In the genomic region with DNA sequence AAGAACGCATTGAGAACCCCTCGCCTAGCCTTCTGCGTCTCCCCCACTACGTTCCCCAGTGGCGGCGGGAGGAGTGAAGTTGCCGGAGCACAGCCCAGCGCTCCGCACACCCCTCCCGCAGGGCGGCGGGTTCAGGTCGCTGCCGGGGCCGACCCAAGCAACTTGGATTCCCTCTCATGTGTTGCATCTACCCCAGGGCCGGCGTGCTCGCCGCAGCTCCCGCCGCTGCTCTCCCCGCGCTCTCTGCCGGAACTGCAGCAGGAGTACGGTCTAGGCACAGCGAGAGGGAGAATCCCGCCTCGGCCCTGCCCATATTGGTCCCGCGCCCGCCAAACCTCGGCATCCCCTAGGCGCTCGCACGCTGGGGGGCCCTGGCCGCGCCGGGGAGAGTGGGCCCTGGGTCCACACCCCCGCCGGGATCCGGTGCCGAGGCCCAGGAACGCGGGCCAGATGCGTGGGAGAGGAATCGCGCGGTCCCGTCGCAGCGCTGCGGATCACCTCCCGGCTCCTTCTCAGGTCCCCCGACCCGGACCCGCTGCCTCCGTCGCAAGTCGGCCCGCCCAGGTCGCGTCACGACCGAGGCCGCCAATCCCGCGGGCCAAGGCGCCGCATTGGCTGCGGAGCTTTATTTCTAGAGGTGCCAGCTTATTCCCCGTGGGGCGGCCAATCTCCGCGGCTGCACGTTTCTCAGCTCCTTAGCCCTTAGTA, we compare ENCODE assay signal across 8 cellular contexts. TPM values are rescaled to one million over a fixed set of nuclear protein-coding genes. Genes with fewer than 3 reads are reported as not detected.
DNase-seq lines count a peak whose midpoint lies in the region; ATAC-seq, FAIRE-seq and TF ChIP-seq lines count a peak whose summit lies in the region.

No MANE protein-coding gene starts in this region.

- DNase-seq in GM13976 (ENCODE audit: low spot score), result peak; percentile 85
- DNase-seq in NCI-H128 (lab: John Stamatoyannopoulos, UW; ENCODE audit: unreplicated experiment), result peak; percentile 61
- peak; percentile 73 for DNase-seq in T-helper 22 cell (ENCODE audit: low read depth)
- no peak for DNase-seq in GM12878 (ENCODE audit: low read depth, low spot score)
- DNase-seq in gastrocnemius medialis, result peak; percentile 27 to 59
- DNase-seq in OCI-M2 (lab: John Stamatoyannopoulos, UW; ENCODE audit: unreplicated experiment), result no peak

- no peak for TF ChIP-seq EP300 in GM12878 (IDR thresholded peaks at IDR 0.05; ENCODE audit: borderline replicate concordance in 1 of 2, control insufficient read depth in 1 of 2, low read depth in 2 of 2, low read length in 2 of 2)

- SMC1A ChIA-PET in GM12878 (lab: Charles Lee; ENCODE audit: uncharacterized antibody, unreplicated experiment), result interaction anchor here (1.0 to 8.5 kb wide), 9 partner anchors 8 to 293 kb away, joined by 3 to 112 read pairs (median 5); partner anchors contain the start of gene DMTF1

- H3K4me3 ChIP-seq in GM12878 (peak overlapping the region; percentile 95), iPS-11a (ENCODE audit: low read depth, low read length) (peak overlapping the region; percentile 83), gastrocnemius medialis (peak overlapping the region; percentile 80 to 89 (median 81))

- TF ChIP-seq RAD21 in GM12878 (IDR thresholded peaks at IDR 0.05; ENCODE audit: insufficient read depth, low read depth, low read length), result no peak

- H3K27ac ChIP-seq in GM12878 (ENCODE audit: control insufficient read depth, insufficient read depth) (peak overlapping the region; percentile 98), gastrocnemius medialis (peak overlapping the region; percentile 67 to 78 (median 72))

- ATAC-seq in HG02642 (IDR thresholded peaks at IDR 0.05; ENCODE audit: poor library complexity, unreplicated experiment), result peak; percentile 41
- peak; percentile 61 for ATAC-seq in GM12878
- peak; percentile 55 to 67 for ATAC-seq in gastrocnemius medialis

- TF ChIP-seq POLR2A in GM12878 (IDR thresholded peaks at IDR 0.05; ENCODE audit: low read depth, low read length) (peak; percentile 94), gastrocnemius medialis (IDR thresholded peaks at IDR 0.05) (peak; percentile 58 to 80)

- H4K20me1 ChIP-seq in GM12878 (ENCODE audit: control insufficient read depth, insufficient read depth), result no peaks in the 10 kb centered on the region

- H3K9ac ChIP-seq in GM12878 (ENCODE audit: control insufficient read depth, insufficient read depth, low read length), result peak overlapping the region; percentile 86

- no peak for TF ChIP-seq CTCF in GM13976 (IDR thresholded peaks at IDR 0.05; ENCODE audit: borderline replicate concordance, control extremely low read depth, extremely low read depth, insufficient read depth, missing control alignments)
- 0 out of 6 replicates have a peak, but pooled peaks of 1 of the 3 experiments have one; percentile 0 for TF ChIP-seq CTCF in GM12878 (IDR thresholded peaks at IDR 0.05 in 2 of 3, conservative IDR thresholded peaks at IDR 0.05 in 1 of 3; ENCODE audit: control insufficient read depth in 2 of 3, extremely low read depth in 1 of 3, insufficient read depth in 1 of 3, low read depth in 3 of 3, low read length in 3 of 3)
- TF ChIP-seq CTCF in gastrocnemius medialis (IDR thresholded peaks at IDR 0.05 in 4 of 5, conservative IDR thresholded peaks at IDR 0.05 in 1 of 5), result peak in 1 of 5 experiments; percentile 2

- WGBS in GM12878 (ENCODE audit: insufficient coverage, insufficient replicate concordance, low lambda C conversion rate, missing lambda C conversion rate), result under 1% methylated on average over 74 of the region's 75 CpGs

- CTCF ChIA-PET in GM12878 (lab: Yijun Ruan, JAX), result interaction anchor here (0.7 to 3.0 kb wide), 7 partner anchors 8 to 768 kb away, joined by 3 to 12 read pairs (median 4); no protein-coding TSS in a partner anchor

- H3K27me3 ChIP-seq in GM12878 (replicated peaks in 1 of 2; ENCODE audit: control insufficient read depth in 2 of 2, insufficient read depth in 2 of 2, low read length in 1 of 2) (no peaks in the 10 kb centered on the region), gastrocnemius medialis (no peaks in the 10 kb centered on the region)

- peaks cover 5% of the 10 kb centered on the region for H3K4me1 ChIP-seq in GM12878 (ENCODE audit: control insufficient read depth, insufficient read depth, low read length)
- peaks cover 10% of the 10 kb centered on the region in 2 donors for H3K4me1 ChIP-seq in gastrocnemius medialis

- peak overlapping the region; percentile 83 for H2AFZ ChIP-seq in GM12878 (ENCODE audit: control insufficient read depth, low read depth, low read length)

- peak overlapping the region; percentile 93 for H3K4me2 ChIP-seq in GM12878 (ENCODE audit: control insufficient read depth, insufficient read depth)

- in situ Hi-C loops in GM13976 (cut with MboI; ENCODE audit: low sequenced_read_pairs, unreplicated experiment) (no loop called here), GM12878 (cut with MboI) (no loop called here), gastrocnemius medialis (cut with MboI; ENCODE audit: low sequenced_read_pairs in 4 of 4) (loop anchor here in 1 of 4 donors (10.0 kb wide), 1 partner anchor 295 kb away; no protein-coding TSS in a partner anchor)

- FAIRE-seq in GM12878 (lab: Jason Lieb, UNC), result no peak

- H3K79me2 ChIP-seq in GM12878 (ENCODE audit: control insufficient read depth, insufficient read depth, low read length), result peaks cover 52% of the 10 kb centered on the region

- no TSS peak for BruUV-seq in GM12878 (replicated peaks; lab: Mats Ljungman, UMichigan)

- H3K9me3 ChIP-seq in GM12878 (replicated peaks; ENCODE audit: control insufficient read depth, insufficient read depth, low read length) (no peaks in the 10 kb centered on the region), gastrocnemius medialis (no peaks in the 10 kb centered on the region)

- intact Hi-C loops in GM12878 (cut with micrococcal nuclease; ENCODE audit: unreplicated experiment) (no loop called here), gastrocnemius medialis (cut with DNase I; ENCODE audit: low total_unique reads) (no loop called here)

- H3K36me3 ChIP-seq in GM12878 (ENCODE audit: control insufficient read depth in 2 of 2, insufficient read depth in 2 of 2, low read length in 1 of 2) (0 out of 4 replicates have a peak, but pooled peaks cover 0 to 2% of the 10 kb centered on the region in 2 experiments), gastrocnemius medialis (no peaks in the 10 kb centered on the region)

- RAD21 ChIA-PET in GM12878 (lab: Charles Lee; ENCODE audit: unreplicated experiment), result interaction anchor here (0.7 to 11.7 kb wide), 7 partner anchors 8 to 242 kb away, joined by 3 to 153 read pairs (median 3); partner anchors contain the start of gene DMTF1

- POLR2A ChIA-PET in GM12878 (lab: Charles Lee), result interaction anchor here (0.8 to 12.1 kb wide), 4 partner anchors 46 to 254 kb away, joined by 3 to 215 read pairs (median 4); partner anchors contain the start of gene DMTF1

TF ChIP-seq in GM12878, 131 proteins besides CTCF, POLR2A, EP300 and RAD21 (continues in another document):
- TF ChIP-seq ZNF274 (IDR thresholded peaks at IDR 0.05; ENCODE audit: insufficient read depth, insufficient read length), result no peak
- TF ChIP-seq LARP7 (IDR thresholded peaks at IDR 0.05), result peak; percentile 82
- peak; percentile 61 to 79 for TF ChIP-seq BHLHE40 (IDR thresholded peaks at IDR 0.05; ENCODE audit: borderline replicate concordance in 1 of 2, low read depth in 2 of 2, low read length in 1 of 2)
- 0 out of 2 replicates have a peak, but pooled peaks have one; percentile 36 for TF ChIP-seq TCF12 (IDR thresholded peaks at IDR 0.05; ENCODE audit: low read depth, low read length)
- no peak for TF ChIP-seq KLF5 (IDR thresholded peaks at IDR 0.05; ENCODE audit: partially characterized antibody)
- TF ChIP-seq CREM (IDR thresholded peaks at IDR 0.05; ENCODE audit: low read depth), result peak; percentile 57
- TF ChIP-seq TCF3 (IDR thresholded peaks at IDR 0.05; ENCODE audit: borderline replicate concordance, insufficient read depth, low read depth, low read length), result no peak
- peak; percentile 82 for TF ChIP-seq TAF1 (IDR thresholded peaks at IDR 0.05; ENCODE audit: borderline replicate concordance, low read depth, low read length)
- TF ChIP-seq GATAD2B (conservative IDR thresholded peaks at IDR 0.05; ENCODE audit: low read depth), result peak; percentile 76
- TF ChIP-seq ATF2 (IDR thresholded peaks at IDR 0.05; ENCODE audit: low read length), result no peak
- no peak for TF ChIP-seq MAX (IDR thresholded peaks at IDR 0.05; ENCODE audit: low read depth, low read length)

RNA-seq across cellular contexts. Expression of gene TMEM243, which starts 0.6 kb away (rescaled TPM):
- 191 and 192 TPM in 2 replicates for total RNA-seq in GM12878 (2013; cell fraction: nucleolus; rRNA removed)
- total RNA-seq in GM12878 (2014; rRNA removed) (101 and 115 TPM in 2 replicates), GM12878 (2014; rRNA removed; fragmentation: Illumina TruSeq; extraction: Trizol) (71.0 and 72.9 TPM in 2 replicates), GM12878 (2021) (64.4 and 64.8 TPM in 2 replicates), gastrocnemius medialis (1 to 10 TPM; 2.8 to 6.5 (median 4.1) TPM)
- 73.2 TPM for polyA plus RNA-seq in GM12878 (2011; ENCODE audit: low read depth)
- polyA plus RNA-seq in GM12878 (2011; rRNA removed) (155 and 209 TPM in 2 replicates), GM12878 (2014; fragmentation: Illumina TruSeq; extraction: Trizol) (70.0 and 86.7 TPM in 2 replicates), GM12878 (2014; fragmentation: Nextera tagmentation; extraction: Ambion mirVana) (10 to 100 TPM; 47.8 to 70.9 TPM), GM12878 (2014; rRNA removed) (66.4 and 82.9 TPM in 2 replicates), GM12878 (2016; fragmentation: Nextera tagmentation; extraction: Ambion mirVana) (100 to 1,000 TPM; 160 to 170 TPM)
- polyA plus RNA-seq in GM12878 (2011; cell fraction: cytosol; rRNA removed), result 72.1 and 80.4 TPM in 2 replicates
- 87.6 and 99.5 TPM in 2 replicates for polyA plus RNA-seq in GM12878 (2011; cell fraction: nucleus; rRNA removed)
- polyA plus RNA-seq in GM12878 (2012), result 104 and 105 TPM in 2 replicates
- 75.9 and 94.9 TPM in 2 replicates for polyA minus RNA-seq in GM12878 (2011; rRNA and poly(A)+ RNA removed)
- polyA minus RNA-seq in GM12878 (2011; cell fraction: cytosol; rRNA and poly(A)+ RNA removed), result 14.7 and 23.1 TPM in 2 replicates
- 103 and 124 TPM in 2 replicates for polyA minus RNA-seq in GM12878 (2011; cell fraction: nucleus; rRNA and poly(A)+ RNA removed)

Comparison
In these comparisons a context has a peak if more than half of its experiments do, and no peak if none do; other contexts are left out.
1. DNase-seq: peak in GM13976 (single experiment), NCI-H128 (single experiment), T-helper 22 cell (single experiment) and gastrocnemius medialis (2 of 2); none in GM12878 (single experiment) and OCI-M2 (single experiment).
2. RNA of gene TMEM243, which starts 0.6 kb away (total RNA-seq): 64.4 to 192 TPM in GM12878; 2.8 to 6.5 TPM in gastrocnemius medialis; every median in the first group is over 4 times any median in the second.
3. Peak in every context shown above with its lines, with median percentiles within 50 percentile points of each other: ATAC-seq and H3K4me3 ChIP-seq.